ENCODE assay signal across 3 cellular contexts in the genomic region with DNA sequence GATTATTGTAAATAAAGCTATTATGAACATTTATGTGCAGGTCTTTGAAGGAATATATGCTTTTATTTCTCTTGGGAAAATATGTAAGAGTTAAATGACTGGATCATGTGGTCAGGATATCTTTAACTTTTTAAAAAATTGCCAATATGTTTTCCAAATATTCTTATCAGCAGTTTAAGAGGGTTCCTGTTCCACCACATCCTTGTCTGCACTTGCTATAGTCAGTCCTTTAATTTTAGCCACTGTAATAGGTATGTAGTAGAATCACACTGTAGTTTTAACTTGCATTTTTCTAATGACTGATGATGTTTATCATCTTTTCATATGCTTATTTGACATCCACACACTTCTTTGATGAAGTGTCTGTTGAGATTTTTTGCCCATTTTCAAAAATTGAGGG.
TF ChIP-seq lines count a peak whose summit lies in the region.

No MANE protein-coding gene starts in this region.

TF ChIP-seq in HepG2, 621 proteins besides CTCF, POLR2A, EP300 and RAD21:
- TF ChIP-seq, protein P1, sequence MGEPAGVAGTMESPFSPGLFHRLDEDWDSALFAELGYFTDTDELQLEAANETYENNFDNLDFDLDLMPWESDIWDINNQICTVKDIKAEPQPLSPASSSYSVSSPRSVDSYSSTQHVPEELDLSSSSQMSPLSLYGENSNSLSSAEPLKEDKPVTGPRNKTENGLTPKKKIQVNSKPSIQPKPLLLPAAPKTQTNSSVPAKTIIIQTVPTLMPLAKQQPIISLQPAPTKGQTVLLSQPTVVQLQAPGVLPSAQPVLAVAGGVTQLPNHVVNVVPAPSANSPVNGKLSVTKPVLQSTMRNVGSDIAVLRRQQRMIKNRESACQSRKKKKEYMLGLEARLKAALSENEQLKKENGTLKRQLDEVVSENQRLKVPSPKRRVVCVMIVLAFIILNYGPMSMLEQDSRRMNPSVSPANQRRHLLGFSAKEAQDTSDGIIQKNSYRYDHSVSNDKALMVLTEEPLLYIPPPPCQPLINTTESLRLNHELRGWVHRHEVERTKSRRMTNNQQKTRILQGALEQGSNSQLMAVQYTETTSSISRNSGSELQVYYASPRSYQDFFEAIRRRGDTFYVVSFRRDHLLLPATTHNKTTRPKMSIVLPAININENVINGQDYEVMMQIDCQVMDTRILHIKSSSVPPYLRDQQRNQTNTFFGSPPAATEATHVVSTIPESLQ (CRISPR knock-in tag; conservative IDR thresholded peaks at IDR 0.05) = no peak
- peak; percentile 92 for TF ChIP-seq ZNF7 (CRISPR knock-in tag; IDR thresholded peaks at IDR 0.05)

TF ChIP-seq in A549, 52 proteins besides CTCF, POLR2A, EP300 and RAD21:
- peak; percentile 35 for TF ChIP-seq ZFP36 (IDR thresholded peaks at IDR 0.05; ENCODE audit: borderline replicate concordance, partially characterized antibody)
- TF ChIP-seq RFX5 (IDR thresholded peaks at IDR 0.05) = no peak

TF ChIP-seq in K562, 482 proteins besides CTCF, POLR2A, EP300 and RAD21:
- peak; percentile 78 for TF ChIP-seq RBM25 (IDR thresholded peaks at IDR 0.05; ENCODE audit: low read depth, low read length, severe bottlenecking)
- no peak for TF ChIP-seq SMARCA4 (IDR thresholded peaks at IDR 0.05)
TF ChIP-seq in K562: peak in this region for 1.
